Comparison of ENCODE assay signal across 26 cellular contexts in genomic region chr12:126558810-126559209, GRCh38.
"Had no signal": no experiment of that assay in that cellular context is flagged by ENCODE, and none has a peak within 500 bp of the region (broad histone marks: within the 10 kb centered on the region; RNA-seq: fewer than 3 reads in every experiment).

No MANE protein-coding gene starts in this region.

- H3K27ac ChIP-seq: adrenal gland, ascending aorta, dorsolateral prefrontal cortex, esophagus muscularis mucosa, gastroesophageal sphincter, heart left ventricle, prostate gland, right atrium auricular region, thoracic aorta, upper lobe of left lung, WERI-Rb-1 had no signal

- H3K9me3 ChIP-seq: adrenal gland, ascending aorta, heart left ventricle, prostate gland, right atrium auricular region, thoracic aorta, upper lobe of left lung had no signal

- H3K9me3 Mint-ChIP-seq: activated T-cell treated with anti-CD3 and anti-CD28 coated beads, Interleukin-2, amount 50 U/mL, for 24 hours; activated T-helper 17 cell treated with anti-CD3 and anti-CD28 coated beads, Interleukin-2, amount 50 U/mL, for 72 hours had no signal

- ATAC-seq: activated T-helper 17 cell treated with anti-CD3 and anti-CD28 coated beads, Interleukin-2, amount 50 U/mL, for 72 hours; gastroesophageal sphincter; heart left ventricle; natural killer cell treated with Interleukin-12 subunit alpha and Interleukin-12 subunit beta and Interleukin-15 and Interleukin-18, amount 100 ng/mL, for 72 hours had no signal

- H3K4me1 ChIP-seq: adrenal gland, ascending aorta, esophagus muscularis mucosa, gastroesophageal sphincter, heart left ventricle, prostate gland, right atrium auricular region, upper lobe of left lung had no signal

- FAIRE-seq: colon, islet of Langerhans, TTC549 had no signal

- H3K27me3 ChIP-seq: adrenal gland, ascending aorta, esophagus muscularis mucosa, gastroesophageal sphincter, heart left ventricle, right atrium auricular region, upper lobe of left lung had no signal

- DNase-seq: activated CD4-positive, alpha-beta T cell treated with anti-CD3 and anti-CD28 coated beads for 1 hour; activated CD4-positive, alpha-beta T cell treated with anti-CD3 and anti-CD28 coated beads, Interleukin-2, amount 50 U/mL, for 4 hours; activated CD8-positive, alpha-beta memory T cell treated with anti-CD3 and anti-CD28 coated beads for 24 hours; activated CD8-positive, alpha-beta memory T cell treated with anti-CD3 and anti-CD28 coated beads, Interleukin-2, amount 50 U/mL, for 4 hours; activated T-cell treated with anti-CD3 and anti-CD28 coated beads, Interleukin-2, amount 50 U/mL, for 24 hours; adrenal gland; central memory CD4-positive, alpha-beta T cell; dorsolateral prefrontal cortex; heart left ventricle; midbrain; stimulated activated CD4-positive, alpha-beta T cell treated with anti-CD3 and anti-CD28 coated beads, Interleukin-4, amount 100 ng/mL, for 24 hours; stimulated activated naive CD4-positive, alpha-beta T cell treated with Interleukin-2 at 50 U/mL for 16 hours; upper lobe of left lung; WERI-Rb-1 had no signal

- H3K36me3 Mint-ChIP-seq: activated naive CD8-positive, alpha-beta T cell; natural killer cell treated with Interleukin-12 subunit alpha and Interleukin-12 subunit beta and Interleukin-15 and Interleukin-18, amount 100 ng/mL, for 72 hours had no signal

- H3K4me1 Mint-ChIP-seq: activated T-helper 17 cell treated with anti-CD3 and anti-CD28 coated beads, Interleukin-2, amount 50 U/mL, for 72 hours had no signal

- H3K4me3 ChIP-seq: adrenal gland, ascending aorta, dorsolateral prefrontal cortex, esophagus muscularis mucosa, gastroesophageal sphincter, heart left ventricle, prostate gland, right atrium auricular region, thoracic aorta, upper lobe of left lung had no signal

- H3K4me3 Mint-ChIP-seq: activated naive CD8-positive, alpha-beta T cell; activated T-cell treated with anti-CD3 and anti-CD28 coated beads, Interleukin-2, amount 50 U/mL, for 24 hours; activated T-helper 17 cell treated with anti-CD3 and anti-CD28 coated beads, Interleukin-2, amount 50 U/mL, for 72 hours; natural killer cell treated with Interleukin-12 subunit alpha and Interleukin-12 subunit beta and Interleukin-15 and Interleukin-18, amount 100 ng/mL, for 72 hours had no signal

- H3K27me3 Mint-ChIP-seq: activated naive CD8-positive, alpha-beta T cell; activated T-cell treated with anti-CD3 and anti-CD28 coated beads, Interleukin-2, amount 50 U/mL, for 24 hours; natural killer cell treated with Interleukin-12 subunit alpha and Interleukin-12 subunit beta and Interleukin-15 and Interleukin-18, amount 100 ng/mL, for 72 hours had no signal

- H3K27ac Mint-ChIP-seq: activated naive CD8-positive, alpha-beta T cell; activated T-cell treated with anti-CD3 and anti-CD28 coated beads, Interleukin-2, amount 50 U/mL, for 24 hours; activated T-helper 17 cell treated with anti-CD3 and anti-CD28 coated beads, Interleukin-2, amount 50 U/mL, for 72 hours; natural killer cell treated with Interleukin-12 subunit alpha and Interleukin-12 subunit beta and Interleukin-15 and Interleukin-18, amount 100 ng/mL, for 72 hours had no signal

- H3K36me3 ChIP-seq: adrenal gland, ascending aorta, esophagus muscularis mucosa, gastroesophageal sphincter, heart left ventricle, prostate gland, right atrium auricular region, thoracic aorta, upper lobe of left lung, WERI-Rb-1 had no signal
